ENCODE assay signal across 9 cellular contexts in genomic region chr11:116931206-116931953, GRCh38.
A peak's percentile ranks its signal among the peaks of the same experiment; 100 is the strongest.
DNase-seq lines count a peak whose midpoint lies in the region; ATAC-seq and TF ChIP-seq lines count a peak whose summit lies in the region.
"Had no signal": no experiment of that assay in that cellular context is flagged by ENCODE, and none has a peak within 500 bp of the region (broad histone marks: within the 10 kb centered on the region; RNA-seq: fewer than 3 reads in every experiment).

No MANE protein-coding gene starts in this region.

- H3K9me3 Mint-ChIP-seq in T-cell, result peaks cover 0 to 7% (median 0%) of the 10 kb centered on the region in 3 donors

- 83 to 86% methylated on average over 7 of the region's 7 CpGs for WGBS in testis, 2 donors

- H3K27ac ChIP-seq in HL-60 (replicated peaks) (peak overlapping the region; percentile 74), testis (no peak overlapping the region)
- H3K27ac ChIP-seq: ascending aorta had no signal

- no peaks in the 10 kb centered on the region for H3K27me3 Mint-ChIP-seq in T-cell

- POLR2A ChIA-PET in T-cell (lab: Charles Lee), result interaction anchor here in 1 of 2 donors (0.6 to 1.0 kb wide), 5 partner anchors 62 to 167 kb away, joined by 3 to 7 read pairs (median 4); partner anchors contain the start of gene SIK3

- peaks cover 5% of the 10 kb centered on the region for H3K36me3 Mint-ChIP-seq in T-cell

- intact Hi-C loops in testis (cut with DNase I; ENCODE audit: low total_unique reads), result no loop called here

- peaks cover 12% of the 10 kb centered on the region for H3K4me1 ChIP-seq in testis

- CTCF ChIA-PET in T-cell (lab: Charles Lee), result interaction anchor here (0.6 to 1.4 kb wide), 6 partner anchors 26 to 174 kb away, joined by 3 to 5 read pairs (median 3); no protein-coding TSS in a partner anchor

- H3K9me3 ChIP-seq in testis, result no peaks in the 10 kb centered on the region
- H3K9me3 ChIP-seq: ascending aorta had no signal

- H3K27ac Mint-ChIP-seq in T-cell, result peak overlapping the region; percentile 97

- H3K36me3 ChIP-seq in testis (ENCODE audit: low read depth, missing control alignments), result no peaks in the 10 kb centered on the region

- ATAC-seq in T-cell (replicated peaks in 1 of 4), result peak; percentile 20 to 71 (median 38)

- TF ChIP-seq POLR2A in erythroblast (IDR thresholded peaks at IDR 0.05; ENCODE audit: low read length) (no peak), testis (IDR thresholded peaks at IDR 0.05) (no peak)

- TF ChIP-seq CTCF in HL-60 (IDR thresholded peaks at IDR 0.05; ENCODE audit: insufficient read depth, low read length) (no peak), testis (IDR thresholded peaks at IDR 0.05) (no peak)

- H3K4me3 Mint-ChIP-seq in T-cell, result peak overlapping the region; percentile 66 to 80 (median 73)

- no peaks in the 10 kb centered on the region for H3K27me3 ChIP-seq in HL-60 (ENCODE audit: insufficient read depth, poor library complexity, severe bottlenecking)
- no peaks in the 10 kb centered on the region for H3K27me3 ChIP-seq in testis
- H3K27me3 ChIP-seq: ascending aorta had no signal

- peaks cover 77 to 80% (median 80%) of the 10 kb centered on the region in 3 donors for H3K4me1 Mint-ChIP-seq in T-cell

- DNase-seq in HL-60 (ENCODE audit: low read depth in 1 of 2, low spot score in 1 of 2) (peak in 1 of 2 experiments; percentile 54), T-cell (peak in 30 of 34 experiments; percentile 8 to 57 (median 38)), erythroblast (lab: John Stamatoyannopoulos, UW) (peak; percentile 18 to 50), testis (no peak), NCI-H526 treated with DMSO at 0.1 percent for 48 hours (lab: John Stamatoyannopoulos, UW) (no peak), NCI-H1092 (lab: John Stamatoyannopoulos, UW) (no peak)
- peak; percentile 43 for DNase-seq in stimulated activated CD8-positive, alpha-beta memory T cell treated with anti-CD3 and anti-CD28 coated beads, Interleukin-4, amount 100 ng/mL, for 48 hours
- no peak for DNase-seq in activated CD4-positive, CD25-positive, alpha-beta regulatory T cell (lab: John Stamatoyannopoulos, UW)

- H3K4me3 ChIP-seq in HL-60 (replicated peaks; ENCODE audit: insufficient read depth, low read length) (no peak overlapping the region), testis (no peak overlapping the region)

Comparison
In these comparisons a context has a peak if more than half of its experiments do, and no peak if none do; other contexts are left out.
1. DNase-seq: peak in T-cell (30 of 34), erythroblast (2 of 2) and stimulated activated CD8-positive, alpha-beta memory T cell treated with anti-CD3 and anti-CD28 coated beads, Interleukin-4, amount 100 ng/mL, for 48 hours (single experiment); none in testis (single experiment), activated CD4-positive, CD25-positive, alpha-beta regulatory T cell (0 of 4), NCI-H526 treated with DMSO at 0.1 percent for 48 hours (single experiment) and NCI-H1092 (single experiment).